ENCODE assay signal across 1 cellular context in genomic region chr7:140176811-140177702, GRCh38.
TF ChIP-seq lines count a peak whose summit lies in the region.

A gene with protein sequence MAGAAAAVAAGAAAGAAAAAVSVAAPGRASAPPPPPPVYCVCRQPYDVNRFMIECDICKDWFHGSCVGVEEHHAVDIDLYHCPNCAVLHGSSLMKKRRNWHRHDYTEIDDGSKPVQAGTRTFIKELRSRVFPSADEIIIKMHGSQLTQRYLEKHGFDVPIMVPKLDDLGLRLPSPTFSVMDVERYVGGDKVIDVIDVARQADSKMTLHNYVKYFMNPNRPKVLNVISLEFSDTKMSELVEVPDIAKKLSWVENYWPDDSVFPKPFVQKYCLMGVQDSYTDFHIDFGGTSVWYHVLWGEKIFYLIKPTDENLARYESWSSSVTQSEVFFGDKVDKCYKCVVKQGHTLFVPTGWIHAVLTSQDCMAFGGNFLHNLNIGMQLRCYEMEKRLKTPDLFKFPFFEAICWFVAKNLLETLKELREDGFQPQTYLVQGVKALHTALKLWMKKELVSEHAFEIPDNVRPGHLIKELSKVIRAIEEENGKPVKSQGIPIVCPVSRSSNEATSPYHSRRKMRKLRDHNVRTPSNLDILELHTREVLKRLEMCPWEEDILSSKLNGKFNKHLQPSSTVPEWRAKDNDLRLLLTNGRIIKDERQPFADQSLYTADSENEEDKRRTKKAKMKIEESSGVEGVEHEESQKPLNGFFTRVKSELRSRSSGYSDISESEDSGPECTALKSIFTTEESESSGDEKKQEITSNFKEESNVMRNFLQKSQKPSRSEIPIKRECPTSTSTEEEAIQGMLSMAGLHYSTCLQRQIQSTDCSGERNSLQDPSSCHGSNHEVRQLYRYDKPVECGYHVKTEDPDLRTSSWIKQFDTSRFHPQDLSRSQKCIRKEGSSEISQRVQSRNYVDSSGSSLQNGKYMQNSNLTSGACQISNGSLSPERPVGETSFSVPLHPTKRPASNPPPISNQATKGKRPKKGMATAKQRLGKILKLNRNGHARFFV (minus strand): TSS chr7:140176983. CDS start chr7:140176937, 46 bp downstream.

TF ChIP-seq in K562, 482 proteins besides CTCF, POLR2A, EP300 and RAD21 (continued from another document and continues in another):
- TF ChIP-seq TRIM24 (IDR thresholded peaks at IDR 0.05) (peak in 1 of 2 experiments; percentile 60; a peak in 1 of 4 replicates), CBFB (CRISPR knock-in tag; IDR thresholded peaks at IDR 0.05) (peak; percentile 52; the same call in 1 of the 2 replicates), MECOM (CRISPR knock-in tag; IDR thresholded peaks at IDR 0.05) (no peak), SMAD1 (IDR thresholded peaks at IDR 0.05; ENCODE audit: low read depth, low read length, partially characterized antibody) (no peak), YBX1 (IDR thresholded peaks at IDR 0.05) (no peak), MEIS2 (IDR thresholded peaks at IDR 0.05; ENCODE audit: partially characterized antibody) (peak; percentile 59), MAFG (tag; conservative IDR thresholded peaks at IDR 0.05) (no peak), HNRNPK (IDR thresholded peaks at IDR 0.05; ENCODE audit: low read depth, low read length, poor library complexity, severe bottlenecking) (no peak), TFAP4 (CRISPR knock-in tag; IDR thresholded peaks at IDR 0.05; ENCODE audit: borderline replicate concordance) (peak; percentile 87), TBP (optimal IDR thresholded peaks at IDR 0.05; ENCODE audit: low read depth, low read length) (peak; percentile 52), GABPA (tag; conservative IDR thresholded peaks at IDR 0.05; ENCODE audit: low read depth) (peak; percentile 90), ZBTB33 (CRISPR knock-in tag; IDR thresholded peaks at IDR 0.05) (peak; percentile 89), MIER1 (IDR thresholded peaks at IDR 0.05; ENCODE audit: low read depth) (0 out of 2 replicates have a peak, but pooled peaks have one; percentile 37), CEBPB (tag; IDR thresholded peaks at IDR 0.05) (no peak), ZBTB1 (CRISPR knock-in tag; IDR thresholded peaks at IDR 0.05; ENCODE audit: borderline replicate concordance, low read depth) (peak; percentile 100), NFXL1 (CRISPR knock-in tag; IDR thresholded peaks at IDR 0.05) (no peak), SMC3 (conservative IDR thresholded peaks at IDR 0.05; ENCODE audit: insufficient read depth, low read depth, low read length) (no peak), SPI1 (IDR thresholded peaks at IDR 0.05; ENCODE audit: borderline replicate concordance, low read depth, low read length) (peak; percentile 45; the same call in 1 of the 2 replicates), ZBTB9 (CRISPR knock-in tag; IDR thresholded peaks at IDR 0.05) (peak; percentile 90), TRIM28 (IDR thresholded peaks at IDR 0.05) (no peak; the same call in 1 of the 2 replicates), FOXJ3 (CRISPR knock-in tag; IDR thresholded peaks at IDR 0.05) (no peak), ZNF57 (CRISPR knock-in tag; IDR thresholded peaks at IDR 0.05) (no peak), MLX (CRISPR knock-in tag; conservative IDR thresholded peaks at IDR 0.05) (no peak; a peak in 1 of 4 replicates), NBN (IDR thresholded peaks at IDR 0.05; ENCODE audit: low read depth) (peak; percentile 28; the same call in 1 of the 2 replicates), ZNF23 (CRISPR knock-in tag; IDR thresholded peaks at IDR 0.05) (no peak), POLR3A (IDR thresholded peaks at IDR 0.05; ENCODE audit: borderline replicate concordance, extremely low read depth, insufficient read depth, insufficient read length) (no peak), MAZ (CRISPR knock-in tag; conservative IDR thresholded peaks at IDR 0.05 in 1 of 2, IDR thresholded peaks at IDR 0.05 in 1 of 2) (peak; percentile 82 to 98), ELF1 (tag; IDR thresholded peaks at IDR 0.05) (no peak), ZNF212 (CRISPR knock-in tag; IDR thresholded peaks at IDR 0.05) (peak; percentile 75), POLR2H (tag; IDR thresholded peaks at IDR 0.05; ENCODE audit: low read depth) (peak; percentile 57), RBM25 (IDR thresholded peaks at IDR 0.05; ENCODE audit: low read depth, low read length, severe bottlenecking) (peak; percentile 21), CREB5 (CRISPR knock-in tag; IDR thresholded peaks at IDR 0.05) (no peak), ZNF41 (CRISPR knock-in tag; conservative IDR thresholded peaks at IDR 0.05) (no peak), ELF4 (CRISPR knock-in tag; IDR thresholded peaks at IDR 0.05) (no peak), TFAM (CRISPR knock-in tag; conservative IDR thresholded peaks at IDR 0.05) (no peak), NCOR1 (IDR thresholded peaks at IDR 0.05) (peak; percentile 30; the same call in 1 of the 2 replicates), L3MBTL2 (IDR thresholded peaks at IDR 0.05) (peak; percentile 99), ZBED1 (IDR thresholded peaks at IDR 0.05) (no peak), MTF1 (CRISPR knock-in tag; IDR thresholded peaks at IDR 0.05; ENCODE audit: borderline replicate concordance) (no peak), ZNF431 (CRISPR knock-in tag; IDR thresholded peaks at IDR 0.05) (peak; percentile 57; the same call in 1 of the 2 replicates), SP2 (IDR thresholded peaks at IDR 0.05; ENCODE audit: extremely low read depth, low read depth, low read length, poor library complexity, severe bottlenecking) (no peak), SMAD3 (CRISPR knock-in tag; conservative IDR thresholded peaks at IDR 0.05) (0 out of 2 replicates have a peak, but pooled peaks have one; percentile 62), JUN (IDR thresholded peaks at IDR 0.05; ENCODE audit: borderline replicate concordance, low read depth, low read length) (peak; percentile 46; the same call in 1 of the 2 replicates), JUN (CRISPR knock-in tag; IDR thresholded peaks at IDR 0.05; ENCODE audit: borderline replicate concordance) (peak; percentile 64; the same call in 1 of the 2 replicates)
- TF ChIP-seq, protein P1, sequence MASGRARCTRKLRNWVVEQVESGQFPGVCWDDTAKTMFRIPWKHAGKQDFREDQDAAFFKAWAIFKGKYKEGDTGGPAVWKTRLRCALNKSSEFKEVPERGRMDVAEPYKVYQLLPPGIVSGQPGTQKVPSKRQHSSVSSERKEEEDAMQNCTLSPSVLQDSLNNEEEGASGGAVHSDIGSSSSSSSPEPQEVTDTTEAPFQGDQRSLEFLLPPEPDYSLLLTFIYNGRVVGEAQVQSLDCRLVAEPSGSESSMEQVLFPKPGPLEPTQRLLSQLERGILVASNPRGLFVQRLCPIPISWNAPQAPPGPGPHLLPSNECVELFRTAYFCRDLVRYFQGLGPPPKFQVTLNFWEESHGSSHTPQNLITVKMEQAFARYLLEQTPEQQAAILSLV (tag; IDR thresholded peaks at IDR 0.05) = no peak
- TF ChIP-seq, protein P2, sequence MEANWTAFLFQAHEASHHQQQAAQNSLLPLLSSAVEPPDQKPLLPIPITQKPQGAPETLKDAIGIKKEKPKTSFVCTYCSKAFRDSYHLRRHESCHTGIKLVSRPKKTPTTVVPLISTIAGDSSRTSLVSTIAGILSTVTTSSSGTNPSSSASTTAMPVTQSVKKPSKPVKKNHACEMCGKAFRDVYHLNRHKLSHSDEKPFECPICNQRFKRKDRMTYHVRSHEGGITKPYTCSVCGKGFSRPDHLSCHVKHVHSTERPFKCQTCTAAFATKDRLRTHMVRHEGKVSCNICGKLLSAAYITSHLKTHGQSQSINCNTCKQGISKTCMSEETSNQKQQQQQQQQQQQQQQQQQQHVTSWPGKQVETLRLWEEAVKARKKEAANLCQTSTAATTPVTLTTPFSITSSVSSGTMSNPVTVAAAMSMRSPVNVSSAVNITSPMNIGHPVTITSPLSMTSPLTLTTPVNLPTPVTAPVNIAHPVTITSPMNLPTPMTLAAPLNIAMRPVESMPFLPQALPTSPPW (CRISPR knock-in tag; IDR thresholded peaks at IDR 0.05) = peak; percentile 94
- TF ChIP-seq, protein P3, sequence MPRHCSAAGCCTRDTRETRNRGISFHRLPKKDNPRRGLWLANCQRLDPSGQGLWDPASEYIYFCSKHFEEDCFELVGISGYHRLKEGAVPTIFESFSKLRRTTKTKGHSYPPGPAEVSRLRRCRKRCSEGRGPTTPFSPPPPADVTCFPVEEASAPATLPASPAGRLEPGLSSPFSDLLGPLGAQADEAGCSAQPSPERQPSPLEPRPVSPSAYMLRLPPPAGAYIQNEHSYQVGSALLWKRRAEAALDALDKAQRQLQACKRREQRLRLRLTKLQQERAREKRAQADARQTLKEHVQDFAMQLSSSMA (CRISPR knock-in tag; IDR thresholded peaks at IDR 0.05) = peak; percentile 80; the same call in 1 of the 2 replicates
- TF ChIP-seq, protein P4, sequence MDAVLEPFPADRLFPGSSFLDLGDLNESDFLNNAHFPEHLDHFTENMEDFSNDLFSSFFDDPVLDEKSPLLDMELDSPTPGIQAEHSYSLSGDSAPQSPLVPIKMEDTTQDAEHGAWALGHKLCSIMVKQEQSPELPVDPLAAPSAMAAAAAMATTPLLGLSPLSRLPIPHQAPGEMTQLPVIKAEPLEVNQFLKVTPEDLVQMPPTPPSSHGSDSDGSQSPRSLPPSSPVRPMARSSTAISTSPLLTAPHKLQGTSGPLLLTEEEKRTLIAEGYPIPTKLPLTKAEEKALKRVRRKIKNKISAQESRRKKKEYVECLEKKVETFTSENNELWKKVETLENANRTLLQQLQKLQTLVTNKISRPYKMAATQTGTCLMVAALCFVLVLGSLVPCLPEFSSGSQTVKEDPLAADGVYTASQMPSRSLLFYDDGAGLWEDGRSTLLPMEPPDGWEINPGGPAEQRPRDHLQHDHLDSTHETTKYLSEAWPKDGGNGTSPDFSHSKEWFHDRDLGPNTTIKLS (IDR thresholded peaks at IDR 0.05; ENCODE audit: borderline replicate concordance, low read depth) = peak; percentile 86
- TF ChIP-seq, protein P5, sequence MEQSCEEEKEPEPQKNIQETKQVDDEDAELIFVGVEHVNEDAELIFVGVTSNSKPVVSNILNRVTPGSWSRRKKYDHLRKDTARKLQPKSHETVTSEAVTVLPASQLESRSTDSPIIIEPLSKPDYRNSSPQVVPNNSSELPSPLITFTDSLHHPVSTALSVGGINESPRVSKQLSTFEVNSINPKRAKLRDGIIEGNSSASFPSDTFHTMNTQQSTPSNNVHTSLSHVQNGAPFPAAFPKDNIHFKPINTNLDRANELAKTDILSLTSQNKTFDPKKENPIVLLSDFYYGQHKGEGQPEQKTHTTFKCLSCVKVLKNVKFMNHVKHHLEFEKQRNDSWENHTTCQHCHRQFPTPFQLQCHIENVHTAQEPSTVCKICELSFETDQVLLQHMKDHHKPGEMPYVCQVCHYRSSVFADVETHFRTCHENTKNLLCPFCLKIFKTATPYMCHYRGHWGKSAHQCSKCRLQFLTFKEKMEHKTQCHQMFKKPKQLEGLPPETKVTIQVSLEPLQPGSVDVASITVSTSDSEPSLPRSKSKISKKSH (CRISPR knock-in tag; IDR thresholded peaks at IDR 0.05) = no peak
